27 cellular contexts compared by ENCODE assay signal in the genomic region with DNA sequence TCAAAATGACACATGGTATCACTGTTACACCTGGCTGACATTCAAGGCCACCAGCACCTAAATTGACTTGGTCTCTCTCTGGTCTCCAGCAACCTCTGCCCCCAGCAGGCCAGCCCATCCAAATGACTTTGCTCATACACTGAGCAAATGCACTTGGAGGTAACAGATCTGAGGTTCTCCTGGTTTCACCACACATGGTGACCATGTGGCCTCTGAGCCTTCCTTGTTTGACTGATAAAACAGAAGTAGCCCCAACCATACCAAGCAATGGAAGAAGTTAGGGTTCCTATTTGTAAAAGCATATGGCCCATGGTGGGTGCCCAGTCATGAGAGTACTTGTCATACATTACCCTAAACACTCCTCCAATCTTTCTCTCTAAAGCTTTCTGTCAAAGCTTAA.
"Had no signal": no experiment of that assay in that cellular context is flagged by ENCODE, and none has a peak within 500 bp of the region (broad histone marks: within the 10 kb centered on the region; RNA-seq: fewer than 3 reads in every experiment).

No MANE protein-coding gene starts in this region.

- FAIRE-seq: colon, endometrium, endothelial cell of umbilical vein, frontal cortex had no signal

- H3K36me3 ChIP-seq: colonic mucosa had no signal

- H3K4me3 ChIP-seq: colonic mucosa, coronary artery, dorsolateral prefrontal cortex, esophagus squamous epithelium, gastrocnemius medialis, gastroesophageal sphincter, heart left ventricle, heart right ventricle had no signal

- H3K27me3 ChIP-seq: colonic mucosa, dorsolateral prefrontal cortex, esophagus squamous epithelium, foreskin keratinocyte, gastrocnemius medialis, gastroesophageal sphincter, heart left ventricle, heart right ventricle had no signal

- DNase-seq: colonic mucosa; cortex of kidney; dermis blood vessel endothelial cell; dorsolateral prefrontal cortex; effector CD4-positive, alpha-beta T cell; effector CD8-positive, alpha-beta T cell; effector memory CD4-positive, alpha-beta T cell; effector memory CD8-positive, alpha-beta T cell; endodermal cell; erythroblast; esophagus squamous epithelium; foreskin fibroblast; foreskin keratinocyte; foreskin melanocyte; gastrocnemius medialis; glutamatergic neuron; head of caudate nucleus; heart left ventricle; heart right ventricle had no signal

- H3K4me1 ChIP-seq: colonic mucosa, esophagus squamous epithelium, foreskin keratinocyte, gastroesophageal sphincter, heart right ventricle had no signal

- H3K27ac ChIP-seq: colonic mucosa, coronary artery, dorsolateral prefrontal cortex, epithelial cell of prostate, esophagus squamous epithelium, foreskin keratinocyte, gastrocnemius medialis, gastroesophageal sphincter, heart left ventricle, heart right ventricle had no signal

- ATAC-seq: effector memory CD8-positive, alpha-beta T cell; esophagus mucosa; foreskin keratinocyte; gastrocnemius medialis; gastroesophageal sphincter; heart left ventricle; heart right ventricle had no signal

- H3K9me3 ChIP-seq: colonic mucosa, esophagus squamous epithelium, gastrocnemius medialis, gastroesophageal sphincter, heart left ventricle, heart right ventricle had no signal
